2 cellular contexts compared by ENCODE assay signal in the genomic region with DNA sequence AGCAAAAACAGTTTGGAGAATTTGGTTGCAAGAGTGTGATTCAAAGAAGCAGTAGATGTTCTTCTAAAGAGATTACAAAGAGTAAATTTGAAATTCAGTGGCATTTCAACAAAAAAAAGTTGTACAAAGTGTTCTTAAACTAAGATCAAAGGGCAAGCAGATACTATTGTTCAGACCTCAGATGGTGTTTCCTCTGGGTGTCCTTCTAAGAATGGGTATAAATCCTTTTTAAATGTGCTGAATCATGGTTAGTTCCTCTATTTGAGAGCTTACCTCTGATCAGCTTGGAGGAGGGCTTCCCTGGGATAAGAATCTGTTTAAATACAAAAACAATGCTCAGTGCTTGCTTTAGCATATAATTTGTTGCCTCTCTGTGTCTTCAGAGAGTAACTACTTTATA.
A peak's percentile ranks its signal among the peaks of the same experiment; 100 is the strongest.
TF ChIP-seq lines count a peak whose summit lies in the region.

No MANE protein-coding gene starts in this region.

TF ChIP-seq in A549, 52 proteins besides CTCF, POLR2A, EP300 and RAD21:
- no peak for TF ChIP-seq NR3C1 (IDR thresholded peaks at IDR 0.05)
- no peak for TF ChIP-seq FOXS1 (CRISPR knock-in tag; IDR thresholded peaks at IDR 0.05)
- peak; percentile 90 for TF ChIP-seq MAFK (IDR thresholded peaks at IDR 0.05; ENCODE audit: partially characterized antibody)
- TF ChIP-seq NFE2L2 (conservative IDR thresholded peaks at IDR 0.05; ENCODE audit: low read length) = peak; percentile 67
- no peak for TF ChIP-seq GATA3 (IDR thresholded peaks at IDR 0.05; ENCODE audit: borderline replicate concordance)
- TF ChIP-seq, protein P1, sequence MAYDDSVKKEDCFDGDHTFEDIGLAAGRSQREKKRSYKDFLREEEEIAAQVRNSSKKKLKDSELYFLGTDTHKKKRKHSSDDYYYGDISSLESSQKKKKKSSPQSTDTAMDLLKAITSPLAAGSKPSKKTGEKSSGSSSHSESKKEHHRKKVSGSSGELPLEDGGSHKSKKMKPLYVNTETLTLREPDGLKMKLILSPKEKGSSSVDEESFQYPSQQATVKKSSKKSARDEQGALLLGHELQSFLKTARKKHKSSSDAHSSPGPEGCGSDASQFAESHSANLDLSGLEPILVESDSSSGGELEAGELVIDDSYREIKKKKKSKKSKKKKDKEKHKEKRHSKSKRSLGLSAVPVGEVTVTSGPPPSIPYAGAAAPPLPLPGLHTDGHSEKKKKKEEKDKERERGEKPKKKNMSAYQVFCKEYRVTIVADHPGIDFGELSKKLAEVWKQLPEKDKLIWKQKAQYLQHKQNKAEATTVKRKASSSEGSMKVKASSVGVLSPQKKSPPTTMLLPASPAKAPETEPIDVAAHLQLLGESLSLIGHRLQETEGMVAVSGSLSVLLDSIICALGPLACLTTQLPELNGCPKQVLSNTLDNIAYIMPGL (CRISPR knock-in tag; IDR thresholded peaks at IDR 0.05; ENCODE audit: borderline replicate concordance) = no peak
- TF ChIP-seq ZNF302 (CRISPR knock-in tag; IDR thresholded peaks at IDR 0.05) = no peak
- TF ChIP-seq EHF (CRISPR knock-in tag; IDR thresholded peaks at IDR 0.05) = no peak
TF ChIP-seq in A549: peak in this region for 2.

TF ChIP-seq in H1, 55 proteins besides CTCF, POLR2A, EP300 and RAD21:
- TF ChIP-seq RXRA (IDR thresholded peaks at IDR 0.05; ENCODE audit: insufficient read depth, low read depth, low read length) (no peak), CBX8 (IDR thresholded peaks at IDR 0.05; ENCODE audit: borderline replicate concordance, low read depth, low read length) (no peak), BACH1 (IDR thresholded peaks at IDR 0.05; ENCODE audit: low read length) (peak; percentile 88), MAFK (IDR thresholded peaks at IDR 0.05; ENCODE audit: low read depth, low read length) (peak; percentile 73; the same call in 1 of the 2 replicates)
